Comparison of ENCODE assay signal across 25 cellular contexts in the genomic region with DNA sequence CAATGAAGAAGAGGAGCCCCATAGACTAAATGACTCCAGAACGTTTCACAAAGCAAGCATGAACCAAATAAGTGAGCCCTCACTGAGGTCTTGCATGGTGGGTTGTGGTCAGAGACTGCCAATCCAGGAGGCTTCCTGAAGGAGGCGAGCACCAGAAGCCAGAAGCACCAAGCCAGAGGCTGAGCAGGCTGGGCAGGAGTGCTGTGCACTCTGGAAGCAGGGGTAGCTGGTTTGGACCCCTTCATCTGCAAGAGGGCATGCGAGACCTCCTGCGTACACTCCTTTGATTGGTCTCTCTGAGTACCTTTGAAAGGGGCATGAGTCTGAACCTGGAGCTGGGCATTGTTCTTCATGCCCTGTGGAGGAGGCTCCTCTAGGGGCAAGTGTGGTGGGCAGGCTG.
"Had no signal": no experiment of that assay in that cellular context is flagged by ENCODE, and none has a peak within 500 bp of the region (broad histone marks: within the 10 kb centered on the region; RNA-seq: fewer than 3 reads in every experiment).

No MANE protein-coding gene starts in this region.

- FAIRE-seq: endometrium, islet of Langerhans had no signal

- H3K4me3 ChIP-seq: dorsolateral prefrontal cortex, esophagus muscularis mucosa, gastrocnemius medialis, heart right ventricle, mucosa of descending colon, psoas muscle, right lobe of liver, tibial artery, upper lobe of left lung, vagina had no signal

- H3K9ac ChIP-seq: parathyroid adenoma had no signal

- H3K36me3 Mint-ChIP-seq: natural killer cell; stimulated activated memory B cell treated with anti-CD40 and anti-IgM and Interleukin-4, amounts not matched to agents 10 μg/mL and 1 μg/mL and 100 μg/mL, for 72 hours had no signal

- H3K27ac Mint-ChIP-seq: stimulated activated memory B cell treated with anti-CD40 and anti-IgM and Interleukin-4, amounts not matched to agents 10 μg/mL and 1 μg/mL and 100 μg/mL, for 72 hours; stimulated activated naive CD8-positive, alpha-beta T cell treated with anti-CD3 and anti-CD28 coated beads, Interleukin-15, Interleukin-2, amounts not matched to agents 100 ng/mL and 50 ng/mL, for 24 hours had no signal

- H3K27me3 ChIP-seq: esophagus muscularis mucosa, gastrocnemius medialis, heart right ventricle, right lobe of liver, tibial artery, upper lobe of left lung, vagina had no signal

- H2AFZ ChIP-seq: parathyroid adenoma had no signal

- H3K79me2 ChIP-seq: parathyroid adenoma had no signal

- H3K36me3 ChIP-seq: esophagus muscularis mucosa, gastrocnemius medialis, heart right ventricle, right lobe of liver, tibial artery, upper lobe of left lung, vagina had no signal

- H3K27me3 Mint-ChIP-seq: stimulated activated memory B cell treated with anti-CD40 and anti-IgM and Interleukin-4, amounts not matched to agents 10 μg/mL and 1 μg/mL and 100 μg/mL, for 72 hours; stimulated activated naive CD8-positive, alpha-beta T cell treated with anti-CD3 and anti-CD28 coated beads, Interleukin-15, Interleukin-2, amounts not matched to agents 100 ng/mL and 50 ng/mL, for 24 hours had no signal

- H3K9me3 ChIP-seq: esophagus muscularis mucosa, gastrocnemius medialis, heart right ventricle, mucosa of descending colon, psoas muscle, right lobe of liver, tibial artery, upper lobe of left lung, vagina had no signal

- H3K4me3 Mint-ChIP-seq: natural killer cell; stimulated activated memory B cell treated with anti-CD40 and anti-IgM and Interleukin-4, amounts not matched to agents 10 μg/mL and 1 μg/mL and 100 μg/mL, for 72 hours; stimulated activated naive CD8-positive, alpha-beta T cell treated with anti-CD3 and anti-CD28 coated beads, Interleukin-15, Interleukin-2, amounts not matched to agents 100 ng/mL and 50 ng/mL, for 24 hours had no signal

- H3K4me1 Mint-ChIP-seq: stimulated activated memory B cell treated with anti-CD40 and anti-IgM and Interleukin-4, amounts not matched to agents 10 μg/mL and 1 μg/mL and 100 μg/mL, for 72 hours had no signal

- H3K9me3 Mint-ChIP-seq: natural killer cell; stimulated activated memory B cell treated with anti-CD40 and anti-IgM and Interleukin-4, amounts not matched to agents 10 μg/mL and 1 μg/mL and 100 μg/mL, for 72 hours; stimulated activated naive CD8-positive, alpha-beta T cell treated with anti-CD3 and anti-CD28 coated beads, Interleukin-15, Interleukin-2, amounts not matched to agents 100 ng/mL and 50 ng/mL, for 24 hours had no signal

- H3K4me1 ChIP-seq: esophagus muscularis mucosa, right lobe of liver, tibial artery, vagina had no signal

- H3K27ac ChIP-seq: dorsolateral prefrontal cortex, esophagus muscularis mucosa, gastrocnemius medialis, heart right ventricle, parathyroid adenoma, psoas muscle, right lobe of liver, tibial artery, vagina had no signal

- ATAC-seq: gastrocnemius medialis; heart right ventricle; left lobe of liver; mucosa of descending colon; natural killer cell; psoas muscle; right lobe of liver; stimulated activated memory B cell treated with anti-CD40 and anti-IgM and Interleukin-4, amounts not matched to agents 10 μg/mL and 1 μg/mL and 100 μg/mL, for 72 hours had no signal

- DNase-seq: cortex of kidney; dorsolateral prefrontal cortex; effector CD8-positive, alpha-beta T cell; gastrocnemius medialis; heart right ventricle; hypothalamus; mammary epithelial cell; mucosa of descending colon; natural killer cell; occipital lobe; psoas muscle; retina; right lobe of liver; stimulated activated CD4-positive, alpha-beta T cell treated with anti-CD3 and anti-CD28 coated beads, Interleukin-4, amount 100 ng/mL, for 1 hour; stimulated activated CD8-positive, alpha-beta memory T cell treated with anti-CD3 and anti-CD28 coated beads, Interleukin-4, amount 100 ng/mL, for 48 hours; tibial artery had no signal
